ENCODE assay signal across 8 cellular contexts in genomic region chr9:111992523-111992922, GRCh38.
DNase-seq lines count a peak whose midpoint lies in the region; ATAC-seq, FAIRE-seq and TF ChIP-seq lines count a peak whose summit lies in the region.

No MANE protein-coding gene starts in this region.

- H3K36me3 ChIP-seq in prostate gland, result no peaks in the 10 kb centered on the region
- no peaks in the 10 kb centered on the region for H3K36me3 ChIP-seq in small intestine (ENCODE audit: control insufficient read depth in 2 of 2, insufficient read depth in 2 of 2, low read length in 2 of 2)

- intact Hi-C loops in prostate gland (cut with DNase I), result loop anchor here (5.0 kb wide), 1 partner anchor 50 kb away; no protein-coding TSS in a partner anchor

- no peak overlapping the region for H3K4me3 ChIP-seq in prostate gland
- H3K4me3 ChIP-seq in small intestine (ENCODE audit: low read depth in 1 of 2, low read length in 2 of 2), result no peak overlapping the region

- no peak for FAIRE-seq in small intestine (lab: Jason Lieb, UNC)

- no peak for TF ChIP-seq CTCF in prostate gland (IDR thresholded peaks at IDR 0.05)

- H3K27me3 ChIP-seq in prostate gland (replicated peaks; ENCODE audit: insufficient read depth) (no peaks in the 10 kb centered on the region), small intestine (ENCODE audit: control insufficient read depth in 2 of 2, insufficient read depth in 2 of 2, low read length in 2 of 2) (no peaks in the 10 kb centered on the region)

- DNase-seq in Daoy (ENCODE audit: low read depth), result peak; percentile 86
- DNase-seq in astrocyte of the hippocampus (ENCODE audit: low read depth, low spot score), result peak; percentile 75
- DNase-seq in NCI-H2029 (lab: John Stamatoyannopoulos, UW), result no peak
- DNase-seq in prostate gland (ENCODE audit: low spot score), result no peak
- no peak for DNase-seq in small intestine
- no peak for DNase-seq in NCI-H526 (lab: John Stamatoyannopoulos, UW)

- H3K9me3 ChIP-seq in prostate gland (no peaks in the 10 kb centered on the region), small intestine (ENCODE audit: control insufficient read depth, low read depth) (no peaks in the 10 kb centered on the region)

- H3K4me1 ChIP-seq in prostate gland (replicated peaks) (no peaks in the 10 kb centered on the region), small intestine (ENCODE audit: control insufficient read depth in 2 of 2, insufficient read depth in 1 of 2, low read depth in 1 of 2, low read length in 1 of 2) (no peaks in the 10 kb centered on the region)

- TF ChIP-seq POLR2A in prostate gland (IDR thresholded peaks at IDR 0.05), result no peak

- peak; percentile 71 for ATAC-seq in GM19468 (IDR thresholded peaks at IDR 0.05; ENCODE audit: extremely low read depth, unreplicated experiment)
- ATAC-seq in HG03457 (IDR thresholded peaks at IDR 0.05; ENCODE audit: unreplicated experiment), result peak; percentile 85

- 63% methylated on average over 2 of the region's 2 CpGs for WGBS in prostate gland
- WGBS in small intestine, 3 donors, result 72 to 82% (median 76%) methylated on average over 2 of the region's 2 CpGs

- H3K27ac ChIP-seq in prostate gland (no peak overlapping the region), small intestine (ENCODE audit: low read depth in 1 of 2, low read length in 1 of 2) (no peak overlapping the region)

Comparison
In these comparisons a context has a peak if more than half of its experiments do, and no peak if none do; other contexts are left out.
1. DNase-seq: peak in Daoy (single experiment) and astrocyte of the hippocampus (single experiment); none in NCI-H2029 (single experiment), prostate gland (single experiment), small intestine (single experiment) and NCI-H526 (0 of 2).